8 cellular contexts compared by ENCODE assay signal in the genomic region with DNA sequence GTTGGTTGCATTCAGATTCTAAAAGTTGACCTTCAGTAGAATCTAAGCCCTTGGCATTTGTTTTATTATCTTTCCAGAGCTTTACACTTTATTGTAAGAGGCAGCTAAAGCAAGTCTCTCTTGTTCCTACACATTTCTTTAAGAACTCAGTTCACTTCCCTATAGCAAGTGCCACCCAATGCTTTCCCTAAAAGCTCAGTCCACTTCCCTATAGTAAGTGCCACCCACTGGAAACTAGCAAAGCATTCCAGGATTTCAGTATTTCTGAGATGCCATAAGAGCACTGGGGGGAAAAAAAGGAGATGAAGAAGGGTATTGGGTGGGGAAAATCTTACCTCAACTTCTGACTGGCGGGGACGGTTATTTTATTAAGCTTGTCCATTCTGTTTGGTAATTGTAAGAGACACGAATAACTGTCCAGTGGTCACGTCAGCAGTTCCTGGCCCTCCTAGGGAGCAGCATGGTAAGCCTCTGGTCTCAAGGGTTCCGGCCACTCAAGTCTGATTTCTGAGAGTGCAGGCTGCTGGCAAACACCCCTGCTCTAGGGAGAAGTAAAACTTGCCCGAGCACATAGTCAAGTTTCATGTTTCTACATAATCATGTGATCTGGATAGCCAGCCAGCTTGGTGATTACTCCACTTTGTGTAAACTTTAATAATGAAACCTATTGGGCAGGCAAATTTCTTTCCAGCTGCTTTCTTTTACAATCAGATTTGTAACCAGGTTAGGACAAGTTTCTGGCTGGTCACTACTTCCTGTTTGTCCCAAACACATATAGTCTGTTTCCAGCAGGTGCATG. TPM values are rescaled to one million over a fixed set of nuclear protein-coding genes. Genes with fewer than 3 reads are reported as not detected.
DNase-seq lines count a peak whose midpoint lies in the region; ATAC-seq and TF ChIP-seq lines count a peak whose summit lies in the region.

A gene (minus strand): TSS at position 553 of the 799 bp plus-strand sequence. CDS start 171 bp downstream, at position 382.

- H3K27me3 ChIP-seq in cardiac muscle cell (no peaks in the 10 kb centered on the region), spleen (replicated peaks in 1 of 7) (no peaks in the 10 kb centered on the region)

- H3K36me3 Mint-ChIP-seq in chondrocyte (ENCODE audit: low read depth) = peaks cover 2% of the 10 kb centered on the region

- H3K9me3 Mint-ChIP-seq in chondrocyte (ENCODE audit: low read depth) = no peaks in the 10 kb centered on the region

- DNase-seq in NCI-H510A (lab: John Stamatoyannopoulos, UW) (peak; percentile 35), cardiac muscle cell (ENCODE audit: low read depth in 1 of 2, low spot score in 1 of 2) (peak; percentile 13 to 20), spleen (peak; percentile 82), HUDEP-2 (lab: John Stamatoyannopoulos, UW; ENCODE audit: unreplicated experiment in 76 of 76) (no peak), chondrocyte (ENCODE audit: low spot score) (no peak)
- no peak for DNase-seq in stimulated activated naive CD8-positive, alpha-beta T cell treated with anti-CD3 and anti-CD28 coated beads, Interleukin-15, Interleukin-2, amounts not matched to agents 100 U/mL and 50 U/mL, for 24 hours

- no peaks in the 10 kb centered on the region for H3K36me3 ChIP-seq in cardiac muscle cell
- H3K36me3 ChIP-seq in spleen = peaks cover 0 to 11% (median 0%) of the 10 kb centered on the region in 6 donors

- TF ChIP-seq POLR2A in spleen (IDR thresholded peaks at IDR 0.05) = peak in 2 of 3 donors; percentile 12 to 86

- H3K4me1 Mint-ChIP-seq in chondrocyte (ENCODE audit: low read depth) = peaks cover 4% of the 10 kb centered on the region

- 44 to 56% (median 51%) methylated on average over 6 of the region's 6 CpGs for WGBS in spleen, 5 donors

- no peak within 1 kb of the TSS for H3K27ac Mint-ChIP-seq in chondrocyte (ENCODE audit: unreplicated experiment)

- H3K27ac ChIP-seq in cardiac muscle cell (peak within 1 kb of the TSS; percentile 29), spleen (peak within 1 kb of the TSS; percentile 55 to 86 (median 74))

- no peak within 1 kb of the TSS for H3K4me3 ChIP-seq in cardiac muscle cell
- H3K4me3 ChIP-seq in spleen = peak within 1 kb of the TSS; percentile 31 to 72 (median 45)

- H3K27me3 Mint-ChIP-seq in chondrocyte (ENCODE audit: low read depth) = peaks cover 21% of the 10 kb centered on the region

- TF ChIP-seq CTCF in cardiac muscle cell (IDR thresholded peaks at IDR 0.05; ENCODE audit: low read depth, low read length) = no peak
- no peak for TF ChIP-seq CTCF in spleen (IDR thresholded peaks at IDR 0.05 in 8 of 11, conservative IDR thresholded peaks at IDR 0.05 in 3 of 11)
- TF ChIP-seq CTCF in chondrocyte (IDR thresholded peaks at IDR 0.05) = no peak

- intact Hi-C loops in spleen (cut with DNase I; ENCODE audit: low total_unique reads) = no loop called here

- H3K9me3 ChIP-seq in cardiac muscle cell (ENCODE audit: low read depth) (no peaks in the 10 kb centered on the region), spleen (no peaks in the 10 kb centered on the region)

- peak; percentile 52 for ATAC-seq in GM18858 (IDR thresholded peaks at IDR 0.05; ENCODE audit: unreplicated experiment)
- ATAC-seq in HG02678 (IDR thresholded peaks at IDR 0.05; ENCODE audit: unreplicated experiment) = peak; percentile 69
- ATAC-seq in stimulated activated naive CD8-positive, alpha-beta T cell treated with anti-CD3 and anti-CD28 coated beads, Interleukin-15, Interleukin-2, amounts not matched to agents 100 U/mL and 50 U/mL, for 24 hours = no peak

- H3K4me1 ChIP-seq in cardiac muscle cell (ENCODE audit: low read depth) (peaks cover 8% of the 10 kb centered on the region), spleen (peaks cover 0 to 73% (median 26%) of the 10 kb centered on the region in 6 donors)

- H3K4me3 Mint-ChIP-seq in chondrocyte (ENCODE audit: unreplicated experiment) = no peak within 1 kb of the TSS

RNA-seq across cellular contexts. Expression of the gene that starts here (rescaled TPM):
- not detected in 2 replicates for total RNA-seq in cardiac muscle cell
- polyA plus RNA-seq in cardiac muscle cell = 0.32 and 0.62 TPM in 2 replicates
- total RNA-seq in spleen = 100 to 1,000 TPM in 2 of 7 donors, 10 to 100 TPM in 5; 63.7 to 128 (median 89.8) TPM
- 100 to 1,000 TPM in 2 of 3 donors, 10 to 100 TPM in 1; 76.4 to 116 (median 103) TPM for polyA plus RNA-seq in spleen
- total RNA-seq in chondrocyte = not detected in 3 replicates

Comparison
In these comparisons a context has a peak if more than half of its experiments do, and no peak if none do; other contexts are left out.
1. RNA of the gene that starts here (total RNA-seq): 63.7 to 128 TPM in spleen; not detected in chondrocyte and not detected in cardiac muscle cell; every median in the first group is over 10 times any median in the second.
2. RNA of the gene that starts here (polyA plus RNA-seq): 76.4 to 116 TPM in spleen; 0.32 to 0.62 TPM in cardiac muscle cell; every median in the first group is over 10 times any median in the second.
3. Peak in DNase-seq and H3K27ac ChIP-seq in cardiac muscle cell; RNA of the gene not detected or under 1 TPM.
4. DNase-seq: peak in NCI-H510A (single experiment) and spleen (single experiment); none in HUDEP-2 (0 of 76), chondrocyte (single experiment) and stimulated activated naive CD8-positive, alpha-beta T cell treated with anti-CD3 and anti-CD28 coated beads, Interleukin-15, Interleukin-2, amounts not matched to agents 100 U/mL and 50 U/mL, for 24 hours (single experiment).